14 cellular contexts compared by ENCODE assay signal in the genomic region with DNA sequence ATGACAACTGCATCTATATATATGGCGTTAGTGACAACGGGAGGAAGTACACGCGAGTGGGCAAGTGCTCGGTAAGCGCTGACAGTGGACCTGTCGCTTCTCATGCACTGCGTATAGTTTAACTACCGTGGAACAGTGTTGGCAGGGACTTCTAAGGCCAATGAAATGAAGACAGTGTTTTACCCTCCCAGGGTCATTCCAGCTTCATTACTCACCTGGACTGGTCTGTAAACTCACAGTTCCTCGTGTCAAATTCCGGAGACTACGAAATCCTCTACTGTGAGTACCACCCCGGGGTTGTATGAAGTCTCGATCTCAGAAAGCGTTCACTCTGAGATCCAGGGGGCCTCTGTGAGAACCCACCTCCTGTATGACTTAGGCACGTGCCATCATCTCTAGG.
A peak's percentile ranks its signal among the peaks of the same experiment; 100 is the strongest.
DNase-seq lines count a peak whose midpoint lies in the region; ATAC-seq and TF ChIP-seq lines count a peak whose summit lies in the region.
"Had no signal": no experiment of that assay in that cellular context is flagged by ENCODE, and none has a peak within 500 bp of the region (broad histone marks: within the 10 kb centered on the region; RNA-seq: fewer than 3 reads in every experiment).

No MANE protein-coding gene starts in this region.

- POLR2A ChIA-PET in CD8-positive, alpha-beta T cell (lab: Charles Lee): no interaction called here

- no peak overlapping the region for H3K4me3 Mint-ChIP-seq in CD8-positive, alpha-beta T cell

- TF ChIP-seq POLR2A in gastrocnemius medialis (IDR thresholded peaks at IDR 0.05): no peak

- no peaks in the 10 kb centered on the region for H4K20me1 ChIP-seq in GM23248 (ENCODE audit: insufficient read depth)

- no peak overlapping the region for H3K9ac ChIP-seq in GM23248

- H3K4me1 Mint-ChIP-seq in CD8-positive, alpha-beta T cell (ENCODE audit: low read depth): no peaks in the 10 kb centered on the region

- H3K4me3 ChIP-seq in GM23248 (no peak overlapping the region), gastrocnemius medialis (no peak overlapping the region)
- H3K4me3 ChIP-seq in CD8-positive, alpha-beta T cell (ENCODE audit: low read depth, low read length): no peak overlapping the region
- H3K4me3 ChIP-seq: PC-9, SK-N-MC had no signal

- no peak overlapping the region for H3K27ac ChIP-seq in GM23248
- no peak overlapping the region for H3K27ac ChIP-seq in CD8-positive, alpha-beta T cell (ENCODE audit: low read depth, low read length)
- no peak overlapping the region for H3K27ac ChIP-seq in gastrocnemius medialis
- H3K27ac ChIP-seq: C4-2B, PC-9, SK-N-MC had no signal

- H3K79me2 ChIP-seq in GM23248 (ENCODE audit: insufficient read depth): no peaks in the 10 kb centered on the region

- ATAC-seq in CD8-positive, alpha-beta T cell: no peak
- ATAC-seq in GM18498 (IDR thresholded peaks at IDR 0.05; ENCODE audit: unreplicated experiment) (no peak), gastrocnemius medialis (no peak)

- peak; percentile 17 for DNase-seq in GM23248
- DNase-seq in amniotic epithelial cell (ENCODE audit: low read depth): peak; percentile 23
- peak; percentile 29 for DNase-seq in kidney tubule cell (ENCODE audit: low spot score)
- no peak for DNase-seq in CD8-positive, alpha-beta T cell
- no peak for DNase-seq in gastrocnemius medialis
- DNase-seq in NCI-H510A (lab: John Stamatoyannopoulos, UW): no peak
- DNase-seq: Caco-2, NCI-H146, NCI-H345, NCI-H69, PC-9 had no signal

- H3K4me2 ChIP-seq in GM23248 (ENCODE audit: unreplicated experiment): no peak overlapping the region
- H3K4me2 ChIP-seq: PC-9 had no signal

- WGBS in GM23248 (ENCODE audit: low coverage in 1 of 2, low lambda C conversion rate in 2 of 2, missing lambda C conversion rate in 2 of 2), 2 experiments: 92 to 94% methylated on average over 16 of the region's 16 CpGs

- peaks cover 11% of the 10 kb centered on the region for H3K27me3 Mint-ChIP-seq in CD8-positive, alpha-beta T cell (ENCODE audit: low read depth)

- in situ Hi-C loops in GM23248 (cut with MboI): no loop called here
- in situ Hi-C loops in gastrocnemius medialis (cut with MboI; ENCODE audit: low sequenced_read_pairs in 4 of 4): no loop called here

- H3K9me3 ChIP-seq in GM23248 (ENCODE audit: low read depth) (no peaks in the 10 kb centered on the region), gastrocnemius medialis (no peaks in the 10 kb centered on the region)
- no peaks in the 10 kb centered on the region for H3K9me3 ChIP-seq in CD8-positive, alpha-beta T cell (ENCODE audit: low read length)
- H3K9me3 ChIP-seq: Caco-2 had no signal

- H3K27me3 ChIP-seq in GM23248 (replicated peaks; ENCODE audit: insufficient read depth): no peaks in the 10 kb centered on the region
- no peaks in the 10 kb centered on the region for H3K27me3 ChIP-seq in CD8-positive, alpha-beta T cell (ENCODE audit: insufficient read depth, low read length)
- no peaks in the 10 kb centered on the region for H3K27me3 ChIP-seq in gastrocnemius medialis

- no peaks in the 10 kb centered on the region for H3K36me3 ChIP-seq in GM23248 (ENCODE audit: low read depth)
- H3K36me3 ChIP-seq in CD8-positive, alpha-beta T cell (ENCODE audit: insufficient read depth, low read length): no peaks in the 10 kb centered on the region
- H3K36me3 ChIP-seq in gastrocnemius medialis: peaks cover 0 to 29% of the 10 kb centered on the region in 2 donors

- no peaks in the 10 kb centered on the region for H3F3A ChIP-seq in GM23248 (ENCODE audit: insufficient read depth)

- intact Hi-C loops in CD8-positive, alpha-beta T cell (cut with DNase I, micrococcal nuclease): no loop called here
- intact Hi-C loops in gastrocnemius medialis (cut with DNase I; ENCODE audit: low total_unique reads): no loop called here

- H3K27ac Mint-ChIP-seq in CD8-positive, alpha-beta T cell: no peak overlapping the region

- no peaks in the 10 kb centered on the region for H3K9me2 ChIP-seq in GM23248 (ENCODE audit: insufficient read depth)

- H3K36me3 Mint-ChIP-seq in CD8-positive, alpha-beta T cell: no peaks in the 10 kb centered on the region

- CTCF ChIA-PET in CD8-positive, alpha-beta T cell (lab: Charles Lee): no interaction called here

- no peaks in the 10 kb centered on the region for H3K4me1 ChIP-seq in GM23248 (ENCODE audit: insufficient read depth)
- H3K4me1 ChIP-seq in CD8-positive, alpha-beta T cell (ENCODE audit: insufficient read depth, low read length): no peaks in the 10 kb centered on the region
- H3K4me1 ChIP-seq in gastrocnemius medialis: no peaks in the 10 kb centered on the region
- H3K4me1 ChIP-seq: Caco-2 had no signal

- no peak for TF ChIP-seq CTCF in CD8-positive, alpha-beta T cell (IDR thresholded peaks at IDR 0.05)
- no peak for TF ChIP-seq CTCF in gastrocnemius medialis (IDR thresholded peaks at IDR 0.05 in 4 of 5, conservative IDR thresholded peaks at IDR 0.05 in 1 of 5)

- H2AFZ ChIP-seq in GM23248: no peak overlapping the region
- H2AFZ ChIP-seq: PC-9 had no signal

- no peaks in the 10 kb centered on the region for H3K9me3 Mint-ChIP-seq in CD8-positive, alpha-beta T cell

Comparison
In these comparisons a context has a peak if more than half of its experiments do, and no peak if none do; other contexts are left out.
1. DNase-seq: peak in GM23248 (single experiment), amniotic epithelial cell (single experiment) and kidney tubule cell (single experiment); none in CD8-positive, alpha-beta T cell (0 of 7), gastrocnemius medialis (0 of 2) and NCI-H510A (single experiment).